2 cellular contexts compared by ENCODE assay signal in the genomic region with DNA sequence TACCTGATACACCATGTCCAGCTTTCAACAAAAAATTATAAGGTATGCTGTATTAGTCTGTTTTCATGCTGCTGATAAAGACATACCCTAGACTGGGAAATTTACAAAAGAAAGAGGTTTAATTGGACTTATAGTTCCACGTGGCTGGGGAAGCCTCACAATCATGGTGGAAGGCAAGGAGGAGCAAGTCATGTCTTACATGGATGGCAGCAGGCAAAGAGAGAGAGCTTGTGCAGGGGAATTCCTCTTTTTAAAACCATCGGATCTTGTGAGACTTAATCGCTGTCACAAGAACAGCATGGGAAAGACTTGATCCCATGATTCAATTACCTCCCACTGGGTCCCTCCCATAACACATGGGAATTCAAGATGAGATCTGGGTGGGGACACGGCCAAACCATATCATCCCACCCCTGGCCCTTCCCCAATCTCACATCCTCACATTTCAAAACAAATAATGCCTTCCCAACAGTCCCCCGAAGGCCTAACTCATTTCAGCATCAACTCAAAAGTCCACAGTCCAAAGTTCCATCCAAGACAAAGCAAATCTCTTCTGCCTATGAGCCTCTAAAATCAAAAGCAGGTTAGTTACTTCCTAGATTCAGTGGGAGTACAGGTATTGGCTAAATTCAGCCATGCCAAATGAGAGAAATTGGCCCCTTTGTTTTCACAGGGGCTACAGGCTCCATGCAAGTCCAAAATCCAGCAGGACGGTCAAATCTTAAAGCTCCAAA. TPM values are rescaled to one million over a fixed set of nuclear protein-coding genes. Genes with fewer than 3 reads are reported as not detected.
"Had no signal": no experiment of that assay in that cellular context is flagged by ENCODE, and none has a peak within 500 bp of the region (broad histone marks: within the 10 kb centered on the region; RNA-seq: fewer than 3 reads in every experiment).

No MANE protein-coding gene starts in this region.

RNA-seq across cellular contexts. Expression of a gene that starts 28.9 kb away (rescaled TPM):
- total RNA-seq: MCF 10A, NCI-H460 had no signal
